ENCODE assay signal across 12 cellular contexts in the genomic region with DNA sequence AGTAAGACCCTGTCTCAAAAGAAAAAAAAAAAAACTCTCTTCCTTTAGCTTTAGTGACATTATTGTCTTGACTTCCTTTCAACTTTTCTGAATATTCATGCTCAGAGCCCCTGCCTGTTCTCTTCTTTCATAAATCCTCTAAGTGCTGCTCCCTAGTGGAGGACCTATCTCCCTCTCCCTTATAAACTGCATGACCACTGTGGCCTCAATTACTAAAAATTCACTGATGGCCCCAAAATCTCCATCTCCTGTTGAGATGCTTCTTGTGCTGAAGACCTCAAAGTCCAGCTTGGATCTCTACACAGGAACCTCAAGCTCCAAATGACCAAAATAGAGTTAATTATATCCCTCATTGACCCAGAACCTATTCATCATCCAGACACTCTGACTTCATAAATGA. TPM values are rescaled to one million over a fixed set of nuclear protein-coding genes. Genes with fewer than 3 reads are reported as not detected.
DNase-seq lines count a peak whose midpoint lies in the region; ATAC-seq and TF ChIP-seq lines count a peak whose summit lies in the region.
"Had no signal": no experiment of that assay in that cellular context is flagged by ENCODE, and none has a peak within 500 bp of the region (broad histone marks: within the 10 kb centered on the region; RNA-seq: fewer than 3 reads in every experiment).

No MANE protein-coding gene starts in this region.

- H3K9me3 ChIP-seq in spleen = no peaks in the 10 kb centered on the region
- H3K9me3 ChIP-seq: psoas muscle, thyroid gland had no signal

- H3K27ac Mint-ChIP-seq in activated naive CD4-positive, alpha-beta T cell treated with anti-CD3 and anti-CD28 coated beads, Interleukin-2, amount 50 U/mL, for 24 hours = peak overlapping the region; percentile 18
- peak overlapping the region in 1 of 2 donors; percentile 2 for H3K27ac Mint-ChIP-seq in activated naive CD4-positive, alpha-beta T cell treated with anti-CD3 and anti-CD28 coated beads, Interleukin-2, amount 50 U/mL, for 72 hours

- no peak overlapping the region for H3K4me3 Mint-ChIP-seq in activated naive CD4-positive, alpha-beta T cell treated with anti-CD3 and anti-CD28 coated beads, Interleukin-2, amount 50 U/mL, for 24 hours

- intact Hi-C loops in spleen (cut with DNase I; ENCODE audit: low total_unique reads) = no loop called here

- ATAC-seq in activated naive CD4-positive, alpha-beta T cell treated with anti-CD3 and anti-CD28 coated beads, Interleukin-2, amount 50 U/mL, for 72 hours = peak; percentile 47 to 52
- ATAC-seq: psoas muscle had no signal

- TF ChIP-seq CTCF in LNCAP (IDR thresholded peaks at IDR 0.05) (0 out of 2 replicates have a peak, but pooled peaks have one; percentile 15), spleen (IDR thresholded peaks at IDR 0.05 in 8 of 11, conservative IDR thresholded peaks at IDR 0.05 in 3 of 11) (peak in 9 of 11 experiments; percentile 13 to 47 (median 34))

- no peaks in the 10 kb centered on the region for H3K27me3 ChIP-seq in spleen (replicated peaks in 1 of 7)
- H3K27me3 ChIP-seq: thyroid gland had no signal

- no peaks in the 10 kb centered on the region for H3K27me3 Mint-ChIP-seq in activated naive CD4-positive, alpha-beta T cell treated with anti-CD3 and anti-CD28 coated beads, Interleukin-2, amount 50 U/mL, for 24 hours

- TF ChIP-seq POLR2A in spleen (IDR thresholded peaks at IDR 0.05) = no peak

- H3K36me3 Mint-ChIP-seq in activated naive CD4-positive, alpha-beta T cell treated with anti-CD3 and anti-CD28 coated beads, Interleukin-2, amount 50 U/mL, for 24 hours = no peaks in the 10 kb centered on the region
- H3K36me3 Mint-ChIP-seq in activated naive CD4-positive, alpha-beta T cell treated with anti-CD3 and anti-CD28 coated beads, Interleukin-2, amount 50 U/mL, for 72 hours = no peaks in the 10 kb centered on the region

- no peak overlapping the region for H3K4me3 ChIP-seq in spleen
- H3K4me3 ChIP-seq: psoas muscle, thyroid gland had no signal

- H3K4me1 ChIP-seq in spleen = peaks cover 0 to 34% (median 3%) of the 10 kb centered on the region in 6 donors
- H3K4me1 ChIP-seq: psoas muscle, thyroid gland had no signal

- peaks cover 29% of the 10 kb centered on the region for H3K4me1 Mint-ChIP-seq in activated naive CD4-positive, alpha-beta T cell treated with anti-CD3 and anti-CD28 coated beads, Interleukin-2, amount 50 U/mL, for 24 hours

- DNase-seq in activated naive CD4-positive, alpha-beta T cell (lab: John Stamatoyannopoulos, UW) = no peak
- DNase-seq in activated naive CD4-positive, alpha-beta T cell treated with anti-CD3 and anti-CD28 coated beads, Interleukin-2, amount 50 U/mL, for 72 hours (ENCODE audit: low spot score in 2 of 2) = no peak
- DNase-seq in spleen = no peak
- DNase-seq in hepatic stellate cell (ENCODE audit: low spot score) = no peak
- no peak for DNase-seq in NCI-H774 (lab: John Stamatoyannopoulos, UW)
- no peak for DNase-seq in RKO (ENCODE audit: low spot score)
- DNase-seq: psoas muscle, SW 1271, thyroid gland had no signal

- H3K27ac ChIP-seq in spleen = no peak overlapping the region
- H3K27ac ChIP-seq: psoas muscle, thyroid gland had no signal

- H3K36me3 ChIP-seq in spleen = no peaks in the 10 kb centered on the region
- H3K36me3 ChIP-seq: thyroid gland had no signal

- no peaks in the 10 kb centered on the region for H3K9me3 Mint-ChIP-seq in activated naive CD4-positive, alpha-beta T cell treated with anti-CD3 and anti-CD28 coated beads, Interleukin-2, amount 50 U/mL, for 24 hours
- no peaks in the 10 kb centered on the region for H3K9me3 Mint-ChIP-seq in activated naive CD4-positive, alpha-beta T cell treated with anti-CD3 and anti-CD28 coated beads, Interleukin-2, amount 50 U/mL, for 72 hours

RNA-seq across cellular contexts. Expression of a gene that starts 7.8 kb away (rescaled TPM):
- not detected for total RNA-seq in activated naive CD4-positive, alpha-beta T cell treated with anti-CD3 and anti-CD28 coated beads, Interleukin-2, amount 50 U/mL, for 72 hours
- 1 to 10 TPM in 6 of 7 donors, under 1 TPM in 1; 0.52 to 2.5 (median 1.7) TPM for total RNA-seq in spleen
- polyA plus RNA-seq in spleen = 1 to 10 TPM in 2 of 3 donors, under 1 TPM in 1; 0.87 to 3.6 (median 1.6) TPM
- total RNA-seq: HT-29, thyroid gland had no signal

RNA-seq across cellular contexts. Expression of a gene that starts 14.5 kb away (rescaled TPM):
- total RNA-seq in activated naive CD4-positive, alpha-beta T cell treated with anti-CD3 and anti-CD28 coated beads, Interleukin-2, amount 50 U/mL, for 72 hours = under 1 TPM in 1 of 2 donors, not detected in 1; 0.36 TPM
- total RNA-seq in spleen = 10 to 100 TPM; 13.0 to 25.7 (median 18.2) TPM
- polyA plus RNA-seq in spleen = 1 to 10 TPM; 2.1 to 4.3 (median 4.0) TPM
- total RNA-seq: HT-29 had no signal

Comparison
In these comparisons a context has a peak if more than half of its experiments do, and no peak if none do; other contexts are left out.
1. RNA of a gene that starts 14.5 kb away (total RNA-seq): 13.0 to 25.7 TPM in spleen; 0.36 TPM in activated naive CD4-positive, alpha-beta T cell treated with anti-CD3 and anti-CD28 coated beads, Interleukin-2, amount 50 U/mL, for 72 hours; every median in the first group is over 10 times any median in the second.